In genomic region chr12:46454981-46455380, GRCh38 we compare ENCODE assay signal across 22 cellular contexts.
DNase-seq lines count a peak whose midpoint lies in the region; ATAC-seq and TF ChIP-seq lines count a peak whose summit lies in the region.
"Had no signal": no experiment of that assay in that cellular context is flagged by ENCODE, and none has a peak within 500 bp of the region (broad histone marks: within the 10 kb centered on the region; RNA-seq: fewer than 3 reads in every experiment).

No MANE protein-coding gene starts in this region.

- H3K4me1 ChIP-seq in DND-41 (ENCODE audit: insufficient read depth, low read length) (peaks cover 52% of the 10 kb centered on the region), neutrophil (ENCODE audit: control insufficient read depth in 1 of 2, insufficient read depth in 1 of 2, low read depth in 1 of 2, low read length in 1 of 2) (peaks cover 61 to 66% of the 10 kb centered on the region in 2 experiments)

- H3K36me3 ChIP-seq in DND-41 (ENCODE audit: insufficient read depth, low read length) (no peaks in the 10 kb centered on the region), neutrophil (no peaks in the 10 kb centered on the region)
- H3K36me3 ChIP-seq: BE2C, breast epithelium, heart left ventricle, MG63, spleen had no signal

- H3K79me2 ChIP-seq in DND-41 (ENCODE audit: insufficient read depth, low read length), result no peaks in the 10 kb centered on the region

- no peak overlapping the region for H2AFZ ChIP-seq in DND-41 (ENCODE audit: low read depth, low read length)

- no peak overlapping the region for H3K9ac ChIP-seq in DND-41 (ENCODE audit: low read depth, low read length)

- no peak overlapping the region for H3K4me3 Mint-ChIP-seq in activated CD4-positive, alpha-beta T cell treated with anti-CD3 and anti-CD28 coated beads, Interleukin-2, amount 10 ng/mL, durations not matched to agents 7 days and 5 days
- no peak overlapping the region for H3K4me3 Mint-ChIP-seq in WTC11
- H3K4me3 Mint-ChIP-seq: activated T-cell treated with anti-CD3 and anti-CD28 coated beads, Interleukin-2, amount 50 U/mL, for 24 hours; HFFc6 had no signal

- TF ChIP-seq CTCF in DND-41 (IDR thresholded peaks at IDR 0.05; ENCODE audit: borderline replicate concordance, extremely low read depth, low read length, poor library complexity, severe bottlenecking) (no peak), WTC11 (IDR thresholded peaks at IDR 0.05) (no peak), neutrophil (IDR thresholded peaks at IDR 0.05) (no peak)

- no peak overlapping the region for H3K4me2 ChIP-seq in DND-41 (ENCODE audit: insufficient read depth, low read length)

- H3K27me3 ChIP-seq in DND-41 (ENCODE audit: insufficient read depth, low read length, poor library complexity) (no peaks in the 10 kb centered on the region), neutrophil (no peaks in the 10 kb centered on the region)
- H3K27me3 ChIP-seq: BE2C, breast epithelium, heart left ventricle, MG63, spleen had no signal

- ATAC-seq in DND-41 (ENCODE audit: insufficient read depth, low read depth), result peak; percentile 35; the same call in 2 of the 3 replicates
- peak; percentile 18; the same call in 1 of the 2 replicates for ATAC-seq in WTC11
- ATAC-seq: heart left ventricle, left ventricle myocardium superior had no signal

- H3K9me3 Mint-ChIP-seq in activated CD4-positive, alpha-beta T cell treated with anti-CD3 and anti-CD28 coated beads, Interleukin-2, amount 10 ng/mL, durations not matched to agents 7 days and 5 days, result no peaks in the 10 kb centered on the region
- no peaks in the 10 kb centered on the region for H3K9me3 Mint-ChIP-seq in WTC11
- H3K9me3 Mint-ChIP-seq: activated T-cell treated with anti-CD3 and anti-CD28 coated beads, Interleukin-2, amount 50 U/mL, for 24 hours; HFFc6 had no signal

- peaks cover 64% of the 10 kb centered on the region for H3K4me1 Mint-ChIP-seq in activated CD4-positive, alpha-beta T cell treated with anti-CD3 and anti-CD28 coated beads, Interleukin-2, amount 10 ng/mL, durations not matched to agents 7 days and 5 days
- peaks cover 54% of the 10 kb centered on the region for H3K4me1 Mint-ChIP-seq in WTC11

- H3K9me3 ChIP-seq in DND-41 (ENCODE audit: insufficient read depth, low read length, severe bottlenecking) (no peaks in the 10 kb centered on the region), neutrophil (no peaks in the 10 kb centered on the region)
- H3K9me3 ChIP-seq: BE2C, breast epithelium, heart left ventricle, MG63, spleen had no signal

- H3K27me3 Mint-ChIP-seq in activated CD4-positive, alpha-beta T cell treated with anti-CD3 and anti-CD28 coated beads, Interleukin-2, amount 10 ng/mL, durations not matched to agents 7 days and 5 days, result no peaks in the 10 kb centered on the region
- no peaks in the 10 kb centered on the region for H3K27me3 Mint-ChIP-seq in WTC11 (ENCODE audit: low read depth)
- H3K27me3 Mint-ChIP-seq: activated T-cell treated with anti-CD3 and anti-CD28 coated beads, Interleukin-2, amount 50 U/mL, for 24 hours had no signal

- H3K27ac ChIP-seq in DND-41 (ENCODE audit: low read length), result no peak overlapping the region
- H3K27ac ChIP-seq in neutrophil, result peak overlapping the region; percentile 69
- H3K27ac ChIP-seq: breast epithelium, heart left ventricle had no signal

- no peak for DNase-seq in activated CD4-positive, alpha-beta T cell treated with anti-CD3 and anti-CD28 coated beads, Interleukin-2, amount 10 ng/mL, durations not matched to agents 7 days and 5 days
- DNase-seq in activated CD4-positive, alpha-beta T cell treated with anti-CD3 and anti-CD28 coated beads for 1 hour, result no peak
- no peak for DNase-seq in DND-41
- DNase-seq in WTC11 (ENCODE audit: low spot score), result no peak
- DNase-seq in DMS79 (lab: John Stamatoyannopoulos, UW), result no peak
- DNase-seq in NCI-H1436 treated with DMSO at 0.1 percent for 48 hours (lab: John Stamatoyannopoulos, UW), result no peak
- DNase-seq in cerebellar nuclear complex (lab: John Stamatoyannopoulos, UW), result no peak
- DNase-seq: activated CD4-positive, alpha-beta T cell treated with anti-CD3 and anti-CD28 coated beads for 48 hours; activated T-cell treated with anti-CD3 and anti-CD28 coated beads, Interleukin-2, amount 50 U/mL, for 24 hours; BE2C; cortex of kidney; heart left ventricle; HFFc6; left ventricle myocardium superior; MG63; NCI-H146; NCI-H524 treated with DMSO at 0.1 percent for 48 hours; nucleus accumbens; spleen; stimulated activated CD4-positive, alpha-beta T cell treated with anti-CD3 and anti-CD28 coated beads, Interleukin-4, amount 100 ng/mL, for 24 hours had no signal

- CTCF ChIA-PET in activated CD4-positive, alpha-beta T cell treated with anti-CD3 and anti-CD28 coated beads, Interleukin-2, amount 10 ng/mL, durations not matched to agents 7 days and 5 days (lab: Charles Lee), result interaction anchor here (0.8 to 1.2 kb wide), 3 partner anchors 19 to 62 kb away, joined by 3 to 4 read pairs (median 3); no protein-coding TSS in a partner anchor
- CTCF ChIA-PET in WTC11 (lab: Charles Lee), result no interaction called here

- H3K4me3 ChIP-seq in DND-41 (ENCODE audit: low read depth in 1 of 2, low read length in 2 of 2) (no peak overlapping the region), neutrophil (ENCODE audit: low read depth in 1 of 2, low read length in 1 of 2) (no peak overlapping the region)
- H3K4me3 ChIP-seq: breast epithelium, heart left ventricle, MG63, spleen had no signal

- POLR2A ChIA-PET in activated CD4-positive, alpha-beta T cell treated with anti-CD3 and anti-CD28 coated beads, Interleukin-2, amount 10 ng/mL, durations not matched to agents 7 days and 5 days (lab: Charles Lee), result interaction anchor here (1.1 to 1.3 kb wide), 2 partner anchors 83 to 96 kb away, joined by 3 to 6 read pairs; no protein-coding TSS in a partner anchor
- POLR2A ChIA-PET in WTC11 (lab: Charles Lee), result interaction anchor here (0.6 kb wide), 1 partner anchor 1633 kb away, joined by 3 read pairs; no protein-coding TSS in a partner anchor

- H3K27ac Mint-ChIP-seq in activated CD4-positive, alpha-beta T cell treated with anti-CD3 and anti-CD28 coated beads, Interleukin-2, amount 10 ng/mL, durations not matched to agents 7 days and 5 days, result peak overlapping the region; percentile 87
- H3K27ac Mint-ChIP-seq in WTC11, result no peak overlapping the region
- H3K27ac Mint-ChIP-seq: HFFc6 had no signal

- H4K20me1 ChIP-seq in DND-41 (ENCODE audit: insufficient read depth, low read length), result no peaks in the 10 kb centered on the region

- H3K36me3 Mint-ChIP-seq in activated CD4-positive, alpha-beta T cell treated with anti-CD3 and anti-CD28 coated beads, Interleukin-2, amount 10 ng/mL, durations not matched to agents 7 days and 5 days (ENCODE audit: low read depth), result peaks cover 4% of the 10 kb centered on the region
- peaks cover 6% of the 10 kb centered on the region; the same call in 1 of the 2 replicates for H3K36me3 Mint-ChIP-seq in WTC11

TF ChIP-seq in WTC11, 78 proteins besides CTCF, POLR2A, EP300 and RAD21 (continues in another document):
- no peak for TF ChIP-seq GRHL2 (CRISPR knock-in tag; IDR thresholded peaks at IDR 0.05; ENCODE audit: insufficient replicate concordance, severe bottlenecking)
- TF ChIP-seq ZNF416 (CRISPR knock-in tag; IDR thresholded peaks at IDR 0.05), result no peak
- TF ChIP-seq, protein P1, sequence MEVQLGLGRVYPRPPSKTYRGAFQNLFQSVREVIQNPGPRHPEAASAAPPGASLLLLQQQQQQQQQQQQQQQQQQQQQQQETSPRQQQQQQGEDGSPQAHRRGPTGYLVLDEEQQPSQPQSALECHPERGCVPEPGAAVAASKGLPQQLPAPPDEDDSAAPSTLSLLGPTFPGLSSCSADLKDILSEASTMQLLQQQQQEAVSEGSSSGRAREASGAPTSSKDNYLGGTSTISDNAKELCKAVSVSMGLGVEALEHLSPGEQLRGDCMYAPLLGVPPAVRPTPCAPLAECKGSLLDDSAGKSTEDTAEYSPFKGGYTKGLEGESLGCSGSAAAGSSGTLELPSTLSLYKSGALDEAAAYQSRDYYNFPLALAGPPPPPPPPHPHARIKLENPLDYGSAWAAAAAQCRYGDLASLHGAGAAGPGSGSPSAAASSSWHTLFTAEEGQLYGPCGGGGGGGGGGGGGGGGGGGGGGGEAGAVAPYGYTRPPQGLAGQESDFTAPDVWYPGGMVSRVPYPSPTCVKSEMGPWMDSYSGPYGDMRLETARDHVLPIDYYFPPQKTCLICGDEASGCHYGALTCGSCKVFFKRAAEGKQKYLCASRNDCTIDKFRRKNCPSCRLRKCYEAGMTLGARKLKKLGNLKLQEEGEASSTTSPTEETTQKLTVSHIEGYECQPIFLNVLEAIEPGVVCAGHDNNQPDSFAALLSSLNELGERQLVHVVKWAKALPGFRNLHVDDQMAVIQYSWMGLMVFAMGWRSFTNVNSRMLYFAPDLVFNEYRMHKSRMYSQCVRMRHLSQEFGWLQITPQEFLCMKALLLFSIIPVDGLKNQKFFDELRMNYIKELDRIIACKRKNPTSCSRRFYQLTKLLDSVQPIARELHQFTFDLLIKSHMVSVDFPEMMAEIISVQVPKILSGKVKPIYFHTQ (CRISPR knock-in tag; IDR thresholded peaks at IDR 0.05), result no peak
- TF ChIP-seq JAZF1 (CRISPR knock-in tag; IDR thresholded peaks at IDR 0.05), result no peak
- no peak for TF ChIP-seq MAX (CRISPR knock-in tag; IDR thresholded peaks at IDR 0.05)
- no peak for TF ChIP-seq E2F4 (CRISPR knock-in tag; IDR thresholded peaks at IDR 0.05; ENCODE audit: borderline replicate concordance, low read depth)
- TF ChIP-seq, protein P2, sequence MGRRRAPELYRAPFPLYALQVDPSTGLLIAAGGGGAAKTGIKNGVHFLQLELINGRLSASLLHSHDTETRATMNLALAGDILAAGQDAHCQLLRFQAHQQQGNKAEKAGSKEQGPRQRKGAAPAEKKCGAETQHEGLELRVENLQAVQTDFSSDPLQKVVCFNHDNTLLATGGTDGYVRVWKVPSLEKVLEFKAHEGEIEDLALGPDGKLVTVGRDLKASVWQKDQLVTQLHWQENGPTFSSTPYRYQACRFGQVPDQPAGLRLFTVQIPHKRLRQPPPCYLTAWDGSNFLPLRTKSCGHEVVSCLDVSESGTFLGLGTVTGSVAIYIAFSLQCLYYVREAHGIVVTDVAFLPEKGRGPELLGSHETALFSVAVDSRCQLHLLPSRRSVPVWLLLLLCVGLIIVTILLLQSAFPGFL (CRISPR knock-in tag; IDR thresholded peaks at IDR 0.05; ENCODE audit: borderline replicate concordance), result no peak
- TF ChIP-seq EMX1 (CRISPR knock-in tag; IDR thresholded peaks at IDR 0.05), result no peak
- TF ChIP-seq FOXK1 (CRISPR knock-in tag; IDR thresholded peaks at IDR 0.05), result no peak
